ENCODE assay signal across 15 cellular contexts in genomic region chr3:143326983-143327382, GRCh38.
"Had no signal": no experiment of that assay in that cellular context is flagged by ENCODE, and none has a peak within 500 bp of the region (broad histone marks: within the 10 kb centered on the region; RNA-seq: fewer than 3 reads in every experiment).

No MANE protein-coding gene starts in this region.

- H3K9me3 ChIP-seq: testis had no signal

- H3K4me3 ChIP-seq: cardiac muscle cell, testis had no signal

- H3K4me1 ChIP-seq: testis had no signal

- H3K36me3 ChIP-seq: cardiac muscle cell had no signal

- H3K27ac ChIP-seq: cardiac muscle cell, foreskin keratinocyte, testis had no signal

- H3K27me3 ChIP-seq: cardiac muscle cell, foreskin keratinocyte, testis had no signal

- ATAC-seq: activated CD8-positive, alpha-beta T cell treated with anti-CD3 and anti-CD28 coated beads, Interleukin-2, amount 10 ng/mL, durations not matched to agents 7 days and 5 days; foreskin keratinocyte; left ventricle myocardium superior; WTC11 had no signal

- FAIRE-seq: colon, keratinocyte had no signal

- DNase-seq: activated CD4-positive, alpha-beta T cell treated with anti-CD3 and anti-CD28 coated beads for 48 hours; activated CD8-positive, alpha-beta T cell treated with anti-CD3 and anti-CD28 coated beads, Interleukin-2, amount 10 ng/mL, durations not matched to agents 7 days and 5 days; activated naive CD4-positive, alpha-beta T cell treated with anti-CD3 and anti-CD28 coated beads for 36 hours; head of caudate nucleus; left ventricle myocardium superior; posterior cingulate gyrus; stimulated activated CD4-positive, alpha-beta T cell treated with anti-CD3 and anti-CD28 coated beads, Interleukin-15, amount 100 ng/mL, for 24 hours; stimulated activated CD4-positive, alpha-beta T cell treated with anti-CD3 and anti-CD28 coated beads, Interleukin-4, amount 100 ng/mL, for 24 hours; T-helper 9 cell; testis had no signal
